In genomic region chr2:152658221-152658620, GRCh38 we compare ENCODE assay signal across 18 cellular contexts. TPM values are rescaled to one million over a fixed set of nuclear protein-coding genes. Genes with fewer than 3 reads are reported as not detected.
DNase-seq lines count a peak whose midpoint lies in the region; ATAC-seq, FAIRE-seq and TF ChIP-seq lines count a peak whose summit lies in the region.
"Had no signal": no experiment of that assay in that cellular context is flagged by ENCODE, and none has a peak within 500 bp of the region (broad histone marks: within the 10 kb centered on the region; RNA-seq: fewer than 3 reads in every experiment).

No MANE protein-coding gene starts in this region.

- H3K4me2 ChIP-seq in HepG2 (ENCODE audit: low read depth, low read length) (no peak overlapping the region), IMR-90 (ENCODE audit: low read depth, low read length) (no peak overlapping the region)
- H3K4me2 ChIP-seq: BLaER1 treated with 17β-estradiol and CSF1 and Interleukin-3, amounts not matched to agents 10 nM and 100 nM had no signal

- POLR2A ChIA-PET in HepG2 (lab: Yijun Ruan, JAX): no interaction called here
- POLR2A ChIA-PET in IMR-90 (lab: Charles Lee; ENCODE audit: unreplicated experiment): no interaction called here

- no peaks in the 10 kb centered on the region for H3K9me3 ChIP-seq in HepG2 (ENCODE audit: low read length)
- H3K9me3 ChIP-seq in right lobe of liver: no peaks in the 10 kb centered on the region
- no peaks in the 10 kb centered on the region for H3K9me3 ChIP-seq in IMR-90 (ENCODE audit: control insufficient read depth, insufficient read depth, low read length)
- H3K9me3 ChIP-seq: BLaER1 treated with 17β-estradiol and CSF1 and Interleukin-3, amounts not matched to agents 10 nM and 100 nM; Caco-2 had no signal

- no peak overlapping the region for H4K5ac ChIP-seq in IMR-90 (ENCODE audit: low read depth, low read length)

- H2BK120ac ChIP-seq in IMR-90 (ENCODE audit: low read depth, low read length): no peak overlapping the region

- no peak overlapping the region for H3K23ac ChIP-seq in IMR-90 (ENCODE audit: low read depth, low read length)

- H3K14ac ChIP-seq in IMR-90 (replicated peaks; ENCODE audit: low read depth, low read length): no peak overlapping the region

- H2AK5ac ChIP-seq in IMR-90 (ENCODE audit: low read depth, low read length): no peak overlapping the region

- no peak for DNase-seq in HepG2 (ENCODE audit: low spot score)
- no peak for DNase-seq in right lobe of liver
- no peak for DNase-seq in IMR-90
- DNase-seq in central memory CD4-positive, alpha-beta T cell: no peak
- no peak for DNase-seq in NCI-H1694 treated with DMSO at 0.1 percent for 48 hours (lab: John Stamatoyannopoulos, UW)
- DNase-seq: AML-193; Caco-2; Calu3; CD4-positive, alpha-beta T cell; CD8-positive, alpha-beta T cell; DMS79 treated with DMSO at 0.1 percent for 48 hours; GF-D8 had no signal

- no peaks in the 10 kb centered on the region for H3K79me1 ChIP-seq in IMR-90 (ENCODE audit: low read depth in 1 of 2, low read length in 2 of 2)

- H3K27ac ChIP-seq in HepG2 (ENCODE audit: extremely low read length, insufficient read depth, low read length) (no peak overlapping the region), right lobe of liver (no peak overlapping the region), IMR-90 (ENCODE audit: insufficient read depth, low read length) (no peak overlapping the region)
- H3K27ac ChIP-seq: 22Rv1; BLaER1 treated with 17β-estradiol and CSF1 and Interleukin-3, amounts not matched to agents 10 nM and 100 nM; C4-2B had no signal

- no peak overlapping the region for H3K56ac ChIP-seq in IMR-90 (ENCODE audit: extremely low read depth, insufficient read depth, low read length)

- TF ChIP-seq EP300 in HepG2 (IDR thresholded peaks at IDR 0.05; ENCODE audit: low read depth in 2 of 2, low read length in 2 of 2) (no peak), HepG2 (CRISPR knock-in tag; IDR thresholded peaks at IDR 0.05; ENCODE audit: borderline replicate concordance) (no peak)

- no peaks in the 10 kb centered on the region for H3K9me1 ChIP-seq in IMR-90 (ENCODE audit: insufficient read depth, low read length)

- in situ Hi-C loops in HepG2 (cut with HindIII; ENCODE audit: extremely low pct_ligation_motif_present, low pct_unique_long_range_greater_than_20kb) (loop anchor here (25.0 kb wide), 1 partner anchor 1196 kb away; no protein-coding TSS in a partner anchor), IMR-90 (cut with MboI; ENCODE audit: low sequenced_read_pairs) (loop anchor here (25.0 kb wide), 1 partner anchor 1196 kb away; no protein-coding TSS in a partner anchor)

- ATAC-seq in HepG2 (no peak), right lobe of liver (no peak), IMR-90 (ENCODE audit: low read depth) (no peak)
- ATAC-seq: CD8-positive, alpha-beta T cell had no signal

- H2AFZ ChIP-seq in HepG2 (ENCODE audit: low read length): no peak overlapping the region
- no peak overlapping the region for H2AFZ ChIP-seq in IMR-90 (replicated peaks; ENCODE audit: low read length, poor library complexity)

- TF ChIP-seq POLR2A in HepG2 (IDR thresholded peaks at IDR 0.05; ENCODE audit: insufficient read depth in 1 of 2, low read depth in 2 of 2, low read length in 2 of 2): no peak
- no peak for TF ChIP-seq POLR2A in right lobe of liver (IDR thresholded peaks at IDR 0.05)
- no peak for TF ChIP-seq POLR2A in IMR-90 (IDR thresholded peaks at IDR 0.05; ENCODE audit: low read depth, low read length)

- peaks cover 15 to 82% of the 10 kb centered on the region in 2 experiments for H3K36me3 ChIP-seq in HepG2 (replicated peaks in 1 of 2; ENCODE audit: control insufficient read depth in 1 of 2, insufficient read depth in 2 of 2, low read length in 2 of 2)
- H3K36me3 ChIP-seq in right lobe of liver: peaks cover 8 to 83% (median 34%) of the 10 kb centered on the region in 4 donors
- H3K36me3 ChIP-seq in IMR-90 (ENCODE audit: control insufficient read depth, insufficient read depth, low read length): peaks cover 25% of the 10 kb centered on the region

- H2BK20ac ChIP-seq in IMR-90 (ENCODE audit: low read depth, low read length): no peak overlapping the region

- H2BK5ac ChIP-seq in IMR-90 (ENCODE audit: low read depth, low read length, poor library complexity, severe bottlenecking): no peak overlapping the region

- H3K4me1 ChIP-seq in HepG2 (ENCODE audit: insufficient read depth, low read length) (peaks cover 12% of the 10 kb centered on the region; the same call in 1 of the 2 replicates), right lobe of liver (no peaks in the 10 kb centered on the region), IMR-90 (ENCODE audit: control insufficient read depth, insufficient read depth, low read length) (no peaks in the 10 kb centered on the region)
- H3K4me1 ChIP-seq: BLaER1 treated with 17β-estradiol and CSF1 and Interleukin-3, amounts not matched to agents 10 nM and 100 nM; Caco-2 had no signal

- H3K27me3 ChIP-seq in HepG2 (ENCODE audit: control insufficient read depth in 1 of 2, insufficient read depth in 2 of 2, low read length in 2 of 2) (no peaks in the 10 kb centered on the region), right lobe of liver (no peaks in the 10 kb centered on the region), IMR-90 (ENCODE audit: control insufficient read depth, insufficient read depth, low read length) (no peaks in the 10 kb centered on the region)
- H3K27me3 ChIP-seq: BLaER1 treated with 17β-estradiol and CSF1 and Interleukin-3, amounts not matched to agents 10 nM and 100 nM had no signal

- FAIRE-seq in HepG2 (lab: Jason Lieb, UNC) (no peak), islet of Langerhans (lab: Jason Lieb, UNC) (peak; percentile 56)
- FAIRE-seq: GM12891, GM19239 had no signal

- TF ChIP-seq RAD21 in HepG2 (CRISPR knock-in tag; IDR thresholded peaks at IDR 0.05) (no peak), IMR-90 (IDR thresholded peaks at IDR 0.05; ENCODE audit: low read length) (no peak)

- BruUV-seq in HepG2 (replicated peaks; lab: Mats Ljungman, UMichigan) (no TSS peak), IMR-90 (replicated peaks; lab: Mats Ljungman, UMichigan) (no TSS peak)

- TF ChIP-seq CTCF in HepG2 (CRISPR knock-in tag; IDR thresholded peaks at IDR 0.05): no peak
- no peak for TF ChIP-seq CTCF in right lobe of liver (IDR thresholded peaks at IDR 0.05)
- TF ChIP-seq CTCF in IMR-90 (conservative IDR thresholded peaks at IDR 0.05; ENCODE audit: low read depth, low read length): no peak

- intact Hi-C loops in HepG2 (cut with micrococcal nuclease; ENCODE audit: unreplicated experiment): no loop called here
- intact Hi-C loops in right lobe of liver (cut with DNase I): no loop called here
- intact Hi-C loops in IMR-90 (cut with micrococcal nuclease): no loop called here

- H4K91ac ChIP-seq in IMR-90 (ENCODE audit: insufficient read depth, low read depth, low read length): no peak overlapping the region

- H3K9ac ChIP-seq in HepG2 (ENCODE audit: insufficient read depth, low read depth, low read length) (no peak overlapping the region), IMR-90 (ENCODE audit: low read depth, low read length) (no peak overlapping the region)
- H3K9ac ChIP-seq: BLaER1 treated with 17β-estradiol and CSF1 and Interleukin-3, amounts not matched to agents 10 nM and 100 nM had no signal

- no peaks in the 10 kb centered on the region for H3K79me2 ChIP-seq in HepG2 (ENCODE audit: insufficient read depth, low read length)

- 97% methylated on average over 1 of the region's 1 CpG for WGBS in HepG2 (ENCODE audit: low lambda C conversion rate)
- 91% methylated on average over 1 of the region's 1 CpG for WGBS in right lobe of liver (ENCODE audit: insufficient coverage, low coverage, low lambda C conversion rate, missing lambda C conversion rate)
- WGBS in IMR-90 (ENCODE audit: extremely low coverage in 2 of 2, insufficient read length in 1 of 2), 2 experiments: no CpG with 5 or more reads among the region's 1 CpG

- CTCF ChIA-PET in HepG2 (lab: Yijun Ruan, JAX; ENCODE audit: low intra/inter-chr PET ratio, low total read pairs) (no interaction called here), IMR-90 (lab: Yijun Ruan, JAX) (interaction anchor here (1.2 kb wide), 1 partner anchor 23 kb away, joined by 5 read pairs; no protein-coding TSS in a partner anchor)

- H4K20me1 ChIP-seq in HepG2 (ENCODE audit: insufficient read depth, low read length) (no peaks in the 10 kb centered on the region), IMR-90 (ENCODE audit: insufficient read depth, low read length) (no peaks in the 10 kb centered on the region)

- H3K4ac ChIP-seq in IMR-90 (ENCODE audit: low read depth, low read length): no peak overlapping the region

- no peak overlapping the region for H4K8ac ChIP-seq in IMR-90 (ENCODE audit: low read depth in 2 of 2, low read length in 2 of 2)

- H3K4me3 ChIP-seq in HepG2 (replicated peaks in 1 of 3; ENCODE audit: insufficient read depth in 1 of 3, low read depth in 2 of 3, low read length in 3 of 3) (no peak overlapping the region), right lobe of liver (no peak overlapping the region), IMR-90 (ENCODE audit: insufficient read depth, low read depth, low read length) (no peak overlapping the region)
- H3K4me3 ChIP-seq: BLaER1 treated with 17β-estradiol and CSF1 and Interleukin-3, amounts not matched to agents 10 nM and 100 nM had no signal

- no peak overlapping the region for H2BK15ac ChIP-seq in IMR-90 (ENCODE audit: low read depth, low read length)

- H3K18ac ChIP-seq in IMR-90 (ENCODE audit: low read depth, low read length): no peak overlapping the region

- dilution Hi-C loops in IMR-90 (cut with HindIII; ENCODE audit: low sequenced_read_pairs, unreplicated experiment): no loop called here

- H2AK9ac ChIP-seq in IMR-90 (replicated peaks; ENCODE audit: low read depth, low read length, poor library complexity): no peak overlapping the region

RNA-seq across cellular contexts. Expression of gene PRPF40A, which starts 59.0 kb away (rescaled TPM):
- total RNA-seq in HepG2 (2016; rRNA removed; fragmentation: Illumina TruSeq; extraction: Trizol) (207 and 298 TPM in 2 replicates), right lobe of liver (10 to 100 TPM; 25.1 to 54.3 (median 40.2) TPM), IMR-90 (2012; rRNA removed) (150 and 168 TPM in 2 replicates)
- 13.8 and 17.8 TPM in 2 replicates for total RNA-seq in HepG2 (2016; cell fraction: cytosol; rRNA removed; fragmentation: Illumina TruSeq; extraction: Trizol; ENCODE audit: low read depth)
- total RNA-seq in HepG2 (2016; cell fraction: insoluble cytoplasmic fraction; rRNA removed; fragmentation: Illumina TruSeq; extraction: Trizol): 197 and 307 TPM in 2 replicates
- 36.4 and 50.5 TPM in 2 replicates for total RNA-seq in HepG2 (2016; cell fraction: membrane; rRNA removed; fragmentation: Illumina TruSeq; extraction: Trizol)
- total RNA-seq in HepG2 (2016; cell fraction: nucleus; rRNA removed; fragmentation: Illumina TruSeq; extraction: Trizol): 210 and 217 TPM in 2 replicates
- polyA plus RNA-seq in HepG2 (2011; rRNA removed) (136 and 146 TPM in 2 replicates), IMR-90 (2012; rRNA removed) (49.1 and 58.7 TPM in 2 replicates)
- polyA plus RNA-seq in HepG2 (2011; cell fraction: cytosol; rRNA removed): 60.8 and 75.9 TPM in 2 replicates
- polyA plus RNA-seq in HepG2 (2011; cell fraction: nucleus; rRNA removed): 306 and 320 TPM in 2 replicates
- 82.3 and 89.5 TPM in 2 replicates for polyA plus RNA-seq in HepG2 (2012)
- polyA plus RNA-seq in HepG2 (2016; cell fraction: cytosol; fragmentation: Illumina TruSeq; extraction: Trizol; ENCODE audit: low read depth): 7.4 and 10.2 TPM in 2 replicates
- 178 and 180 TPM in 2 replicates for polyA plus RNA-seq in HepG2 (2016; cell fraction: insoluble cytoplasmic fraction; fragmentation: Illumina TruSeq; extraction: Trizol; ENCODE audit: low read depth)
- 9.4 and 18.3 TPM in 2 replicates for polyA plus RNA-seq in HepG2 (2016; cell fraction: membrane; fragmentation: Illumina TruSeq; extraction: Trizol; ENCODE audit: low read depth)
- 166 and 184 TPM in 2 replicates for polyA plus RNA-seq in HepG2 (2016; cell fraction: nucleus; fragmentation: Illumina TruSeq; extraction: Trizol; ENCODE audit: insufficient read depth, low read depth)
- 446 and 636 TPM in 2 replicates for polyA minus RNA-seq in HepG2 (2011; rRNA and poly(A)+ RNA removed; ENCODE audit: low replicate concordance)
- polyA minus RNA-seq in HepG2 (2011; cell fraction: cytosol; rRNA and poly(A)+ RNA removed): 103 and 105 TPM in 2 replicates
- polyA minus RNA-seq in HepG2 (2011; cell fraction: nucleus; rRNA and poly(A)+ RNA removed): 421 and 455 TPM in 2 replicates
- 21.3 and 26.3 TPM in 2 replicates for polyA plus RNA-seq in IMR-90 (2012; cell fraction: cytosol; rRNA removed)
- 46.3 and 80.3 TPM in 2 replicates for polyA plus RNA-seq in IMR-90 (2012; cell fraction: nucleus; rRNA removed; ENCODE audit: low replicate concordance)
